2 cellular contexts compared by ENCODE assay signal in the genomic region with DNA sequence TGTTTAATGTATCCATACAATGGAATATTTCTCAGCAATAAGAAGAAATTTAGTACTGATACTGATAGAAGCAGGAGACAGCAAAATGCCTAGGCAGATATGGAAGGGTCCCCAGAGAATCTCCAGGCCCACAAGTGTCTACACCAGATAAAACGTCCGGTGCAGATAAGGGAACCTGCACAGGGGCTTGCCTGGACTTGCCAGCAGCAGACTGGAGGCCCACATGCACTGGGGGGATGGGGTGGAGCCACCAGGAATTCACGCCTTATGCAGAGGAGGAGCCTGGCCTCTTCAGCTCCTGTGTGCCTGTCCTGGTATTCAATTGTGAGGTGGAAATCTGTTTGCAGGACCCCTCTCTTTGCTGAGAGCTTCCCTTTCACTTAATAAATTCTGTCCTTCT. TPM values are rescaled to one million over a fixed set of nuclear protein-coding genes. Genes with fewer than 3 reads are reported as not detected.
"Had no signal": no experiment of that assay in that cellular context is flagged by ENCODE, and none has a peak within 500 bp of the region (broad histone marks: within the 10 kb centered on the region; RNA-seq: fewer than 3 reads in every experiment).

No MANE protein-coding gene starts in this region.

RNA-seq across cellular contexts. Expression of gene ANKRD18A, which starts 36.6 kb away (rescaled TPM):
- total RNA-seq: RPMI7951 had no signal
- polyA plus RNA-seq: IgD-negative memory B cell had no signal
